Comparison of ENCODE assay signal across 10 cellular contexts in the genomic region with DNA sequence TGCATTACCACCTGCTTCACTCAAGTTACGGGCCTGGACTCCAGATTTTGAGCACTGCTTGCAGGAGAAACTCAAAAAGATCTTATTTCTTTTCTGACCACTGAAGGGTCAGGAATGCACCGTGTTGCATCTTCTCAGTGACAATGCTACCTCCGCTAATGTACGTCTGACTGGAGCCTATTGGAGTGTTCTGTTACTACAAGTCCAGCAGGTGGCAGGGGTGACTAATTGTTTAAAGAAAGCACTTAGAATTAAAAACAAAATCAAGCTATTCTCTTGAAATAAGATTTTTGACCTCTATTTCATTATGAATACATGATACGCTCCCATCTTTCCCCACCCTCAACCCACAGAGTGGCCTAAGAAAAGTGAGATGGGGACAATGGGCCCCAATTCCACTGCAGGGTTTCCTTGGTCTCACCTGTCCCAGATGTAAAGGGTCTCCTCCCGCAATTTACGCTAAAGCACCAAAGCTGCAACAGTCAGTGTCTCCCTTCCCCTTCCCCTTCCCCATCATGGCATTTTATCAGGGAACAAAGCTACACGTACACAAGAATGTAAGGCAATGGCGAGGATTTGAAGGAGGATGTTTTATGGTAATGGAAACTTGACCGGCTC. TPM values are rescaled to one million over a fixed set of nuclear protein-coding genes. Genes with fewer than 3 reads are reported as not detected.
DNase-seq lines count a peak whose midpoint lies in the region; ATAC-seq and TF ChIP-seq lines count a peak whose summit lies in the region.
"Had no signal": no experiment of that assay in that cellular context is flagged by ENCODE, and none has a peak within 500 bp of the region (broad histone marks: within the 10 kb centered on the region; RNA-seq: fewer than 3 reads in every experiment).

No MANE protein-coding gene starts in this region.

- H3K27ac ChIP-seq in Panc1 (ENCODE audit: low read length) (peak overlapping the region; percentile 71), trophoblast cell (ENCODE audit: low read depth, low read length) (no peak overlapping the region), gastrocnemius medialis (no peak overlapping the region)

- H3K23ac ChIP-seq in trophoblast cell (ENCODE audit: low read length), result no peak overlapping the region

- H2BK12ac ChIP-seq in trophoblast cell (ENCODE audit: low read length), result no peak overlapping the region

- CTCF ChIA-PET in GM10248 (lab: Yijun Ruan, JAX) (interaction anchor here (0.9 to 8.4 kb wide), 17 partner anchors 8 to 1052 kb away, joined by 3 to 72 read pairs (median 3); no protein-coding TSS in a partner anchor), Panc1 (lab: Charles Lee) (no interaction called here)

- no peak overlapping the region for H2AK5ac ChIP-seq in trophoblast cell (ENCODE audit: low read length)

- no peak overlapping the region for H3K14ac ChIP-seq in trophoblast cell (ENCODE audit: low read length)

- no peaks in the 10 kb centered on the region for H3K79me2 ChIP-seq in trophoblast cell (ENCODE audit: control insufficient read depth, insufficient read depth, low read length, poor library complexity)

- no peak overlapping the region for H2AFZ ChIP-seq in trophoblast cell (ENCODE audit: insufficient read depth, low read length, poor library complexity)

- TF ChIP-seq POLR2A in gastrocnemius medialis (IDR thresholded peaks at IDR 0.05), result no peak

- no peak overlapping the region for H4K8ac ChIP-seq in trophoblast cell (ENCODE audit: low read depth, low read length)

- H3K18ac ChIP-seq in trophoblast cell (ENCODE audit: low read length), result no peak overlapping the region

- in situ Hi-C loops in Panc1 (cut with HindIII; ENCODE audit: low pct_unique_long_range_greater_than_20kb, low sequenced_read_pairs), result no loop called here
- in situ Hi-C loops in gastrocnemius medialis (cut with MboI; ENCODE audit: low sequenced_read_pairs in 4 of 4), result loop anchor here (10.0 to 25.0 kb wide), 4 partner anchors 183 to 1049 kb away; no protein-coding TSS in a partner anchor

- H2BK5ac ChIP-seq in trophoblast cell (ENCODE audit: low read depth, low read length, poor library complexity), result no peak overlapping the region

- peak overlapping the region; percentile 50 for H3K9ac ChIP-seq in trophoblast cell (ENCODE audit: low read length)

- peak; percentile 91 for ATAC-seq in Panc1
- peak; percentile 72 for ATAC-seq in esophagus mucosa
- ATAC-seq in gastrocnemius medialis, result no peak
- no peak for ATAC-seq in HG03354 (IDR thresholded peaks at IDR 0.05; ENCODE audit: poor library complexity, severe bottlenecking, unreplicated experiment)

- TF ChIP-seq CTCF in GM10248 (IDR thresholded peaks at IDR 0.05; ENCODE audit: control extremely low read depth, extremely low read depth, low read depth, missing control alignments) (peak; percentile 47), Panc1 (IDR thresholded peaks at IDR 0.05) (peak; percentile 77), gastrocnemius medialis (IDR thresholded peaks at IDR 0.05 in 4 of 5, conservative IDR thresholded peaks at IDR 0.05 in 1 of 5) (peak in 2 of 5 experiments; percentile 19 to 28)

- H3K79me1 ChIP-seq in trophoblast cell (ENCODE audit: low read length), result no peaks in the 10 kb centered on the region

- DNase-seq in GM10248 (ENCODE audit: extremely low spot score) (no peak), Kasumi-1 (lab: John Stamatoyannopoulos, UW) (peak; percentile 77 to 81), Panc1 (ENCODE audit: low read depth, low spot score) (no peak), trophoblast cell (peak; percentile 33 to 63), gastrocnemius medialis (no peak)
- DNase-seq in activated CD8-positive, alpha-beta memory T cell treated with anti-CD3 and anti-CD28 coated beads, Interleukin-2, amount 50 U/mL, for 48 hours, result no peak
- DNase-seq: activated B cell treated with CpG ODN at 0.5 μM for 24 hours had no signal

- no peak overlapping the region for H3K4ac ChIP-seq in trophoblast cell (ENCODE audit: low read depth, low read length)

- no TSS peak for BruUV-seq in Panc1 (replicated peaks; lab: Mats Ljungman, UMichigan)

- H2BK120ac ChIP-seq in trophoblast cell (ENCODE audit: insufficient read depth, low read length, poor library complexity), result no peak overlapping the region

- H3K9me3 ChIP-seq in Panc1 (ENCODE audit: control insufficient read depth, insufficient read depth, low read depth, low read length) (no peaks in the 10 kb centered on the region), trophoblast cell (ENCODE audit: insufficient read depth, low read depth, low read length) (peaks cover 2% of the 10 kb centered on the region), gastrocnemius medialis (no peaks in the 10 kb centered on the region)

- H4K12ac ChIP-seq in trophoblast cell (ENCODE audit: low read depth, low read length), result no peak overlapping the region

- no CpG with 5 or more reads among the region's 10 CpGs for WGBS in trophoblast cell (ENCODE audit: extremely low coverage, insufficient coverage, insufficient read length)

- no peaks in the 10 kb centered on the region for H3K27me3 ChIP-seq in Panc1 (ENCODE audit: control insufficient read depth, insufficient read depth, low read length)
- H3K27me3 ChIP-seq in trophoblast cell (ENCODE audit: insufficient read depth, low read length), result no peaks in the 10 kb centered on the region
- no peaks in the 10 kb centered on the region for H3K27me3 ChIP-seq in gastrocnemius medialis

- no peak overlapping the region for H4K91ac ChIP-seq in trophoblast cell (ENCODE audit: low read depth, low read length)

- H3K4me1 ChIP-seq in Panc1 (ENCODE audit: control insufficient read depth, insufficient read depth, low read length), result peaks cover 16% of the 10 kb centered on the region
- H3K4me1 ChIP-seq in trophoblast cell (ENCODE audit: control insufficient read depth in 1 of 2, insufficient read depth in 2 of 2, low read length in 2 of 2), result no peaks in the 10 kb centered on the region
- H3K4me1 ChIP-seq in gastrocnemius medialis, result no peaks in the 10 kb centered on the region

- H3K4me2 ChIP-seq in trophoblast cell (ENCODE audit: low read length), result no peak overlapping the region

- H3K36me3 ChIP-seq in Panc1 (ENCODE audit: control insufficient read depth, insufficient read depth, low read length) (no peaks in the 10 kb centered on the region), trophoblast cell (ENCODE audit: control insufficient read depth in 1 of 2, insufficient read depth in 2 of 2, low read length in 2 of 2) (no peaks in the 10 kb centered on the region), gastrocnemius medialis (no peaks in the 10 kb centered on the region)

- POLR2A ChIA-PET in GM10248 (lab: Yijun Ruan, JAX), result no interaction called here
- POLR2A ChIA-PET in Panc1 (lab: Charles Lee), result no interaction called here

- H3K4me3 ChIP-seq in Panc1 (ENCODE audit: low read depth in 2 of 2, low read length in 2 of 2) (no peak overlapping the region), trophoblast cell (ENCODE audit: low read depth, low read length) (no peak overlapping the region), gastrocnemius medialis (no peak overlapping the region)

- intact Hi-C loops in Panc1 (cut with micrococcal nuclease; ENCODE audit: unreplicated experiment) (loop anchor here (10.0 kb wide), 1 partner anchor 1037 kb away; no protein-coding TSS in a partner anchor), gastrocnemius medialis (cut with DNase I; ENCODE audit: low total_unique reads) (loop anchor here (2.0 kb wide), 1 partner anchor 1037 kb away; no protein-coding TSS in a partner anchor)

RNA-seq across cellular contexts. Expression of a gene that starts 2.2 kb away (rescaled TPM):
- total RNA-seq in Panc1 (2021; ENCODE audit: unreplicated experiment), result not detected
- polyA plus RNA-seq in Panc1 (2012; ENCODE audit: insufficient read length), result not detected
- total RNA-seq in esophagus mucosa, result not detected
- polyA plus RNA-seq in trophoblast cell (2013), result not detected in 2 replicates
- not detected for total RNA-seq in gastrocnemius medialis
- total RNA-seq: activated B cell treated with CpG ODN at 0.5 μM for 24 hours, pulmonary artery endothelial cell had no signal

RNA-seq across cellular contexts. Expression of a gene that starts 26.5 kb away (rescaled TPM):
- total RNA-seq in Panc1 (2021; ENCODE audit: unreplicated experiment) (7.1 TPM), esophagus mucosa (5.3 TPM), gastrocnemius medialis (10 to 100 TPM; 12.6 to 20.0 (median 15.6) TPM)
- polyA plus RNA-seq in Panc1 (2012; ENCODE audit: insufficient read length), result 3.3 TPM
- 7.1 and 7.2 TPM in 2 replicates for polyA plus RNA-seq in trophoblast cell (2013)

Comparison
In these comparisons a context has a peak if more than half of its experiments do, and no peak if none do; other contexts are left out.
1. DNase-seq: peak in Kasumi-1 (2 of 2) and trophoblast cell (2 of 2); none in GM10248 (single experiment), Panc1 (single experiment), gastrocnemius medialis (0 of 2) and activated CD8-positive, alpha-beta memory T cell treated with anti-CD3 and anti-CD28 coated beads, Interleukin-2, amount 50 U/mL, for 48 hours (single experiment).
2. ATAC-seq: peak in Panc1 (single experiment) and esophagus mucosa (single experiment); none in gastrocnemius medialis (0 of 2) and HG03354 (single experiment).